ENCODE assay signal across 27 cellular contexts in genomic region chr3:134095005-134095404, GRCh38.
"Had no signal": no experiment of that assay in that cellular context is flagged by ENCODE, and none has a peak within 500 bp of the region (broad histone marks: within the 10 kb centered on the region; RNA-seq: fewer than 3 reads in every experiment).

No MANE protein-coding gene starts in this region.

- H3K27ac Mint-ChIP-seq: effector memory CD8-positive, alpha-beta T cell; immature natural killer cell; memory B cell; natural killer cell; progenitor cell of endocrine pancreas had no signal

- H3K4me3 Mint-ChIP-seq: effector memory CD8-positive, alpha-beta T cell; immature natural killer cell; memory B cell; natural killer cell; neural crest cell had no signal

- H3K27ac ChIP-seq: coronary artery, esophagus squamous epithelium, heart right ventricle, neutrophil, parathyroid adenoma, right lobe of liver, stomach, thyroid gland, upper lobe of left lung had no signal

- H3K36me3 Mint-ChIP-seq: immature natural killer cell, memory B cell had no signal

- H3K27me3 ChIP-seq: esophagus squamous epithelium, heart right ventricle, neutrophil, right lobe of liver, stomach, thyroid gland, upper lobe of left lung had no signal

- H3K4me3 ChIP-seq: coronary artery, esophagus squamous epithelium, heart right ventricle, lung, right lobe of liver, stomach, thyroid gland, upper lobe of left lung had no signal

- H3K79me2 ChIP-seq: parathyroid adenoma had no signal

- H3K9me3 ChIP-seq: esophagus squamous epithelium, neutrophil, right lobe of liver, thyroid gland, upper lobe of left lung had no signal

- H3K4me1 ChIP-seq: esophagus squamous epithelium, heart right ventricle, parathyroid adenoma, right lobe of liver, stomach, thyroid gland had no signal

- H3K27me3 Mint-ChIP-seq: progenitor cell of endocrine pancreas had no signal

- DNase-seq: effector memory CD8-positive, alpha-beta T cell; erythroblast; esophagus squamous epithelium; foreskin melanocyte; glutamatergic neuron; heart right ventricle; hypothalamus; immature natural killer cell; natural killer cell; right lobe of liver; small intestine; stimulated activated CD4-positive, alpha-beta T cell treated with anti-CD3 and anti-CD28 coated beads, Interleukin-12 subunit alpha, Interleukin-12 subunit beta, amount 100 ng/mL, for 4 hours; stimulated activated CD4-positive, alpha-beta T cell treated with anti-CD3 and anti-CD28 coated beads, Interleukin-1b, Interleukin-23, amount 100 ng/mL, for 48 hours; stimulated activated CD4-positive, alpha-beta T cell treated with anti-CD3 and anti-CD28 coated beads, Interleukin-4, amount 100 ng/mL, for 1 hour; stimulated activated CD8-positive, alpha-beta memory T cell treated with anti-CD3 and anti-CD28 coated beads, Interleukin-4, amount 100 ng/mL, for 48 hours; stimulated activated naive CD4-positive, alpha-beta T cell treated with Interleukin-2 at 50 U/mL for 16 hours; stomach; thyroid gland; upper lobe of left lung had no signal

- H2AFZ ChIP-seq: parathyroid adenoma had no signal

- H3K36me3 ChIP-seq: esophagus squamous epithelium, heart right ventricle, neutrophil, right lobe of liver, stomach, thyroid gland, upper lobe of left lung had no signal

- H3K4me1 Mint-ChIP-seq: memory B cell, natural killer cell had no signal

- H3K9ac ChIP-seq: parathyroid adenoma had no signal

- ATAC-seq: effector memory CD8-positive, alpha-beta T cell; heart right ventricle; left lobe of liver; natural killer cell; right lobe of liver had no signal
